Comparison of ENCODE assay signal across 19 cellular contexts in the genomic region with DNA sequence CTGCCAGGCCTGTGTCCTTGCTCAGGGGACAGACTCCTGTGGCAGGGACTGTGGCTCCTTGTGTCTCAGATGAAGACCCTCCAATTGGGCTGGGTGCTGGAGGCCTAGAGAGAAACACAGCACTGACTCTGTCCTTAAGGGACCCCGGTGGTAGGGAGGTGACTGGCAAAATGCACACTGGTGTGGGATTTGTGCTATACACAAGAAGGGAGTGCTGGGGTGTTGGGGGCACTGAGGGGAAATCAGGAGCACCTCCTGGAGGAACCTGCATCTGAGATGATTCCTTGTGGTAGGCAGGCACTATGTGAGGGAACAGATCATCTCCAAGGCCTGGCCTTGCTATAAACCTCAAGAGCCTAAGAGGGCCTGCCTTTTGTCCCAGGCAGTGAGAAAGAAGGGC.
DNase-seq lines count a peak whose midpoint lies in the region; ATAC-seq and TF ChIP-seq lines count a peak whose summit lies in the region.
"Had no signal": no experiment of that assay in that cellular context is flagged by ENCODE, and none has a peak within 500 bp of the region (broad histone marks: within the 10 kb centered on the region; RNA-seq: fewer than 3 reads in every experiment).

No MANE protein-coding gene starts in this region.

- no peak overlapping the region for H3K4me2 ChIP-seq in osteoblast (ENCODE audit: insufficient read depth, low read length)
- H3K4me2 ChIP-seq: BLaER1 had no signal

- no peak for ATAC-seq in heart left ventricle
- ATAC-seq: CD8-positive, alpha-beta T cell; GM12878 had no signal

- no peaks in the 10 kb centered on the region for H3K36me3 Mint-ChIP-seq in brain
- H3K36me3 Mint-ChIP-seq: CD4-positive, CD25-positive, alpha-beta regulatory T cell; CD8-positive, alpha-beta T cell had no signal

- peaks cover 82% of the 10 kb centered on the region for H3K4me1 Mint-ChIP-seq in brain
- H3K4me1 Mint-ChIP-seq: B cell; CD4-positive, CD25-positive, alpha-beta regulatory T cell had no signal

- no peak overlapping the region for H2AFZ ChIP-seq in osteoblast (ENCODE audit: low read length)

- H3K27ac ChIP-seq in heart left ventricle (no peak overlapping the region), osteoblast (ENCODE audit: low read depth, low read length) (no peak overlapping the region), WERI-Rb-1 (no peak overlapping the region)
- H3K27ac ChIP-seq: 22Rv1, BLaER1, C4-2B had no signal

- WGBS in heart left ventricle, 4 donors: 94 to 100% (median 97%) methylated on average over 1 of the region's 1 CpG

- TF ChIP-seq CTCF in heart left ventricle (IDR thresholded peaks at IDR 0.05): no peak
- TF ChIP-seq CTCF in brain (conservative IDR thresholded peaks at IDR 0.05): no peak
- no peak for TF ChIP-seq CTCF in osteoblast (IDR thresholded peaks at IDR 0.05; ENCODE audit: extremely low read depth, low read depth, low read length)
- TF ChIP-seq CTCF in WERI-Rb-1 (IDR thresholded peaks at IDR 0.05; ENCODE audit: low read depth, low read length): no peak

- H3K36me3 ChIP-seq in heart left ventricle: no peaks in the 10 kb centered on the region
- no peaks in the 10 kb centered on the region for H3K36me3 ChIP-seq in osteoblast (ENCODE audit: insufficient read depth, low read length)
- H3K36me3 ChIP-seq in WERI-Rb-1: no peaks in the 10 kb centered on the region
- H3K36me3 ChIP-seq: BLaER1, HAP-1 had no signal

- H3K79me2 ChIP-seq in osteoblast (ENCODE audit: insufficient read depth, low read length): no peaks in the 10 kb centered on the region

- intact Hi-C loops in cardiac septum (cut with DNase I): no loop called here
- intact Hi-C loops in heart left ventricle (cut with DNase I): no loop called here

- peak overlapping the region in 4 of 5 experiments; percentile 9 to 80 (median 27) for H3K27ac Mint-ChIP-seq in brain
- H3K27ac Mint-ChIP-seq: B cell; CD4-positive, CD25-positive, alpha-beta regulatory T cell; CD8-positive, alpha-beta T cell; HFFc6 had no signal

- H3K27me3 ChIP-seq in heart left ventricle (peaks cover 0 to 28% (median 0%) of the 10 kb centered on the region in 9 donors), osteoblast (ENCODE audit: insufficient read depth, low read length) (peaks cover 12% of the 10 kb centered on the region), WERI-Rb-1 (ENCODE audit: insufficient read depth, low read depth, severe bottlenecking) (no peaks in the 10 kb centered on the region)
- H3K27me3 ChIP-seq: BLaER1 had no signal

- H3K4me1 ChIP-seq in heart left ventricle: peaks cover 0 to 16% (median 6%) of the 10 kb centered on the region in 12 donors
- H3K4me1 ChIP-seq in osteoblast (ENCODE audit: insufficient read depth, low read length): no peaks in the 10 kb centered on the region
- H3K4me1 ChIP-seq: HAP-1 had no signal

- H3K4me3 Mint-ChIP-seq in brain: no peak overlapping the region
- H3K4me3 Mint-ChIP-seq: B cell; CD4-positive, CD25-positive, alpha-beta regulatory T cell; CD8-positive, alpha-beta T cell; HFFc6 had no signal

- H3K9me3 Mint-ChIP-seq in brain: no peaks in the 10 kb centered on the region
- H3K9me3 Mint-ChIP-seq: CD4-positive, CD25-positive, alpha-beta regulatory T cell; CD8-positive, alpha-beta T cell; HFFc6 had no signal

- peaks cover 6% of the 10 kb centered on the region for H3K27me3 Mint-ChIP-seq in brain

- H3K9me3 ChIP-seq in heart left ventricle (no peaks in the 10 kb centered on the region), osteoblast (ENCODE audit: low read depth, low read length) (no peaks in the 10 kb centered on the region), WERI-Rb-1 (ENCODE audit: severe bottlenecking) (no peaks in the 10 kb centered on the region)
- H3K9me3 ChIP-seq: BLaER1, Caco-2, HAP-1 had no signal

- DNase-seq in cardiac septum (ENCODE audit: low spot score) (peak; percentile 53), heart left ventricle (no peak), osteoblast (ENCODE audit: insufficient read length, low spot score, missing footprints) (peak; percentile 61), NCI-H2227 treated with DMSO at 0.1 percent for 48 hours (lab: John Stamatoyannopoulos, UW) (no peak), WERI-Rb-1 (no peak)
- DNase-seq: Caco-2; CD4-positive, CD25-positive, alpha-beta regulatory T cell; CD8-positive, alpha-beta T cell; DMS153; DND-41; GOT3; HFFc6 had no signal

- TF ChIP-seq POLR2A in heart left ventricle (IDR thresholded peaks at IDR 0.05): no peak

- H3K4me3 ChIP-seq in heart left ventricle (no peak overlapping the region), osteoblast (ENCODE audit: insufficient read depth, low read length) (no peak overlapping the region), WERI-Rb-1 (ENCODE audit: low read depth, low read length) (no peak overlapping the region)
- H3K4me3 ChIP-seq: BLaER1, GM12878, HAP-1 had no signal

- no peaks in the 10 kb centered on the region for H4K20me1 ChIP-seq in osteoblast (ENCODE audit: insufficient read depth, low read length)
- H4K20me1 ChIP-seq: BLaER1 had no signal

Comparison
In these comparisons a context has a peak if more than half of its experiments do, and no peak if none do; other contexts are left out.
1. DNase-seq: peak in cardiac septum (single experiment) and osteoblast (single experiment); none in heart left ventricle (0 of 5), NCI-H2227 treated with DMSO at 0.1 percent for 48 hours (single experiment) and WERI-Rb-1 (single experiment).